In genomic region chr4:1113311-1114009, GRCh38 we compare ENCODE assay signal across 8 cellular contexts. TPM values are rescaled to one million over a fixed set of nuclear protein-coding genes. Genes with fewer than 3 reads are reported as not detected.
A peak's percentile ranks its signal among the peaks of the same experiment; 100 is the strongest.
DNase-seq lines count a peak whose midpoint lies in the region; ATAC-seq and TF ChIP-seq lines count a peak whose summit lies in the region.

Gene RNF212 (minus strand): TSS chr4:1113564. CDS start chr4:1113464, 100 bp downstream.

- peaks cover 49% of the 10 kb centered on the region for H3K27me3 Mint-ChIP-seq in CD4-positive, CD25-positive, alpha-beta regulatory T cell

- peak; percentile 43 to 48 for ATAC-seq in CD4-positive, CD25-positive, alpha-beta regulatory T cell (ENCODE audit: low read depth in 2 of 2)

- H3K36me3 ChIP-seq in CD4-positive, CD25-positive, alpha-beta regulatory T cell (ENCODE audit: control insufficient read depth, insufficient read depth, low read length), result no peaks in the 10 kb centered on the region
- H3K36me3 ChIP-seq in esophagus (ENCODE audit: control insufficient read depth in 2 of 2, insufficient read depth in 2 of 2, low read length in 1 of 2) (no peaks in the 10 kb centered on the region), ovary (no peaks in the 10 kb centered on the region), MG63 (no peaks in the 10 kb centered on the region)

- peak within 1 kb of the TSS in 3 of 4 donors; percentile 30 to 65 (median 42) for H3K4me3 Mint-ChIP-seq in CD4-positive, CD25-positive, alpha-beta regulatory T cell

- no peaks in the 10 kb centered on the region for H3K9me3 ChIP-seq in CD4-positive, CD25-positive, alpha-beta regulatory T cell (ENCODE audit: control insufficient read depth in 2 of 2, low read length in 2 of 2)
- H3K9me3 ChIP-seq in esophagus (ENCODE audit: control insufficient read depth in 2 of 2, insufficient read depth in 1 of 2, low read depth in 1 of 2, low read length in 1 of 2), result no peaks in the 10 kb centered on the region
- H3K9me3 ChIP-seq in ovary, result no peaks in the 10 kb centered on the region
- H3K9me3 ChIP-seq in MG63, result no peaks in the 10 kb centered on the region

- 20 to 25% methylated on average over 52 to 71 of the region's 72 CpGs for WGBS in esophagus, 2 donors
- 5 to 19% (median 10%) methylated on average over 32 to 72 of the region's 72 CpGs for WGBS in ovary, 3 donors

- DNase-seq in CD4-positive, CD25-positive, alpha-beta regulatory T cell, result peak; percentile 20 to 44 (median 33)
- DNase-seq in activated CD4-positive, alpha-beta T cell treated with anti-CD3 and anti-CD28 coated beads for 4 hours, result peak; percentile 27 to 38
- peak; percentile 49 to 77 (median 69) for DNase-seq in ovary
- DNase-seq in cortex of kidney (lab: John Stamatoyannopoulos, UW), result no peak
- DNase-seq in MG63, result no peak
- no peak for DNase-seq in DMS153 treated with DMSO at 0.1 percent for 48 hours (lab: John Stamatoyannopoulos, UW; ENCODE audit: unreplicated experiment)
- DNase-seq in NCI-H1436 treated with DMSO at 0.1 percent for 48 hours (lab: John Stamatoyannopoulos, UW), result no peak

- H3K27me3 ChIP-seq in CD4-positive, CD25-positive, alpha-beta regulatory T cell (ENCODE audit: control insufficient read depth, insufficient read depth, low read length), result peaks cover 1% of the 10 kb centered on the region
- H3K27me3 ChIP-seq in esophagus (ENCODE audit: control insufficient read depth in 1 of 2, insufficient read depth in 2 of 2, low read length in 2 of 2) (no peaks in the 10 kb centered on the region), ovary (no peaks in the 10 kb centered on the region), MG63 (no peaks in the 10 kb centered on the region; the same call in 1 of the 2 replicates)

- no peaks in the 10 kb centered on the region for H3K4me1 ChIP-seq in CD4-positive, CD25-positive, alpha-beta regulatory T cell (ENCODE audit: control insufficient read depth, insufficient read depth, low read length, poor library complexity, severe bottlenecking)
- H3K4me1 ChIP-seq in esophagus (ENCODE audit: control insufficient read depth in 2 of 2, insufficient read depth in 2 of 2, low read length in 1 of 2) (peaks cover 0 to 4% of the 10 kb centered on the region in 2 donors), ovary (ENCODE audit: insufficient read depth) (peaks cover 6% of the 10 kb centered on the region)

- no peak for TF ChIP-seq CTCF in ovary (IDR thresholded peaks at IDR 0.05)

- TF ChIP-seq POLR2A in ovary (IDR thresholded peaks at IDR 0.05), result no peak

- H3K27ac Mint-ChIP-seq in CD4-positive, CD25-positive, alpha-beta regulatory T cell, result no peak within 1 kb of the TSS

- H3K27ac ChIP-seq in CD4-positive, CD25-positive, alpha-beta regulatory T cell (ENCODE audit: insufficient read depth, low read length, poor library complexity, severe bottlenecking), result no peak within 1 kb of the TSS
- no peak within 1 kb of the TSS for H3K27ac ChIP-seq in esophagus (ENCODE audit: low read depth in 2 of 2, low read length in 1 of 2)
- H3K27ac ChIP-seq in ovary, result no peak within 1 kb of the TSS

- H3K9me3 Mint-ChIP-seq in CD4-positive, CD25-positive, alpha-beta regulatory T cell, result peaks cover 0 to 2% (median 0%) of the 10 kb centered on the region in 7 donors

- peaks cover 0 to 10% (median 6%) of the 10 kb centered on the region in 4 donors for H3K4me1 Mint-ChIP-seq in CD4-positive, CD25-positive, alpha-beta regulatory T cell

- H3K4me3 ChIP-seq in CD4-positive, CD25-positive, alpha-beta regulatory T cell (ENCODE audit: low read depth, low read length), result no peak within 1 kb of the TSS
- H3K4me3 ChIP-seq in esophagus (ENCODE audit: low read depth in 1 of 2, low read length in 2 of 2) (peak within 1 kb of the TSS; percentile 33 to 37), ovary (peak within 1 kb of the TSS; percentile 42), MG63 (no peak within 1 kb of the TSS)

- intact Hi-C loops in ovary (cut with DNase I), result no loop called here

- no peaks in the 10 kb centered on the region for H3K36me3 Mint-ChIP-seq in CD4-positive, CD25-positive, alpha-beta regulatory T cell

- TF ChIP-seq EP300 in ovary (IDR thresholded peaks at IDR 0.05), result no peak

RNA-seq across cellular contexts. Expression of gene RNF212, which starts in this region (rescaled TPM):
- 3.2 TPM for total RNA-seq in CD4-positive, CD25-positive, alpha-beta regulatory T cell
- 1 to 10 TPM; 2.8 to 5.4 (median 3.2) TPM for polyA plus RNA-seq in CD4-positive, CD25-positive, alpha-beta regulatory T cell
- 1 to 10 TPM; 1.2 to 1.7 TPM for polyA plus RNA-seq in esophagus
- 10 to 100 TPM in 6 of 7 donors, 1 to 10 TPM in 1; 6.2 to 31.0 (median 20.3) TPM for total RNA-seq in ovary
- 10 to 100 TPM in 1 of 2 donors, 1 to 10 TPM in 1; 6.8 to 11.5 TPM for polyA plus RNA-seq in ovary
- total RNA-seq in MG63 (2014; rRNA removed; shearing (Covaris generic); ENCODE audit: low replicate concordance), result not detected in 2 replicates

Comparison
In these comparisons a context has a peak if more than half of its experiments do, and no peak if none do; other contexts are left out.
1. DNase-seq: peak in CD4-positive, CD25-positive, alpha-beta regulatory T cell (3 of 3), activated CD4-positive, alpha-beta T cell treated with anti-CD3 and anti-CD28 coated beads for 4 hours (2 of 2) and ovary (5 of 5); none in cortex of kidney (single experiment), MG63 (single experiment), DMS153 treated with DMSO at 0.1 percent for 48 hours (single experiment) and NCI-H1436 treated with DMSO at 0.1 percent for 48 hours (single experiment).
2. H3K4me3 ChIP-seq: peak in esophagus (2 of 2) and ovary (single experiment); none in CD4-positive, CD25-positive, alpha-beta regulatory T cell (single experiment) and MG63 (single experiment).